ENCODE assay signal across 23 cellular contexts in the genomic region with DNA sequence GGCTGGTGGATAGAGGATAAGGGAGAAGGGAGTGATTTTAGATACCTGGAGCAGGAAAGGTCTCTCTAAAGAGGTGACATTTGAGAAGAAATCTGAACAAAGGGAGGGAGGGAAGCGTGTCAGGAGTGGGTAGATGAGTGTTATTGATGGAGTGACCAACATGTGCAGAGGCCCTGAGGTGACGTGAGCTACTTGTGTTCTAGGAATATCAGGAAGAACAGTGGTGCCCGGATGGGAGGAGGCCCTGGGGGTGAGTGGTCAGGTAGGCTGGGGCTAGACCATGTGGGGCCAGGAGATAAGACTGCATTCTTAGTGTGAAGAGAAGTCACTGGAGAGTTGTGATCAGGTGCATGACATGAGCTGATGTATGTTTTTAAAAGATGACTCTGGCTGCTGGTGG.
DNase-seq lines count a peak whose midpoint lies in the region; ATAC-seq and TF ChIP-seq lines count a peak whose summit lies in the region.
"Had no signal": no experiment of that assay in that cellular context is flagged by ENCODE, and none has a peak within 500 bp of the region (broad histone marks: within the 10 kb centered on the region; RNA-seq: fewer than 3 reads in every experiment).

No MANE protein-coding gene starts in this region.

- H3K27me3 Mint-ChIP-seq in stimulated activated naive CD8-positive, alpha-beta T cell treated with anti-CD3 and anti-CD28 coated beads, Interleukin-15, Interleukin-2, amounts not matched to agents 100 ng/mL and 50 ng/mL, for 24 hours: no peaks in the 10 kb centered on the region
- H3K27me3 Mint-ChIP-seq in immature natural killer cell (ENCODE audit: low read depth in 3 of 3) (peaks cover 2 to 10% (median 6%) of the 10 kb centered on the region in 3 donors), T-helper 17 cell (no peaks in the 10 kb centered on the region), osteocyte (ENCODE audit: unreplicated experiment) (no peaks in the 10 kb centered on the region)
- H3K27me3 Mint-ChIP-seq: activated B cell treated with CpG ODN at 0.5 μM for 24 hours had no signal

- H3K4me3 Mint-ChIP-seq in stimulated activated naive CD8-positive, alpha-beta T cell treated with anti-CD3 and anti-CD28 coated beads, Interleukin-15, Interleukin-2, amounts not matched to agents 100 ng/mL and 50 ng/mL, for 24 hours: no peak overlapping the region
- H3K4me3 Mint-ChIP-seq in immature natural killer cell: no peak overlapping the region
- H3K4me3 Mint-ChIP-seq in T-helper 17 cell: no peak overlapping the region
- no peak overlapping the region for H3K4me3 Mint-ChIP-seq in osteocyte (ENCODE audit: unreplicated experiment)
- H3K4me3 Mint-ChIP-seq: activated B cell treated with CpG ODN at 0.5 μM for 24 hours; CD14-positive monocyte; nephron; T-helper 2 cell treated with Interferon-gamma antibody and Interleukin-4, amounts not matched to agents 5 μg/mL and 100 μg/mL, for 36 hours had no signal

- H3K9me3 ChIP-seq in T-helper 17 cell (ENCODE audit: control insufficient read depth, low read length, poor library complexity, severe bottlenecking): no peaks in the 10 kb centered on the region
- no peaks in the 10 kb centered on the region for H3K9me3 ChIP-seq in vagina
- H3K9me3 ChIP-seq: SJSA1 had no signal

- DNase-seq in stimulated activated naive CD8-positive, alpha-beta T cell treated with anti-CD3 and anti-CD28 coated beads, Interleukin-15, Interleukin-2, amounts not matched to agents 100 U/mL and 50 U/mL, for 24 hours: no peak
- DNase-seq in NCI-H69 (lab: John Stamatoyannopoulos, UW): peak; percentile 59
- no peak for DNase-seq in immature natural killer cell
- no peak for DNase-seq in T-helper 17 cell
- DNase-seq in osteocyte (ENCODE audit: extremely low spot score, unreplicated experiment): no peak
- DNase-seq in vagina (ENCODE audit: extremely low spot score in 2 of 2): no peak
- DNase-seq in NCI-H1092 treated with DMSO at 0.1 percent for 48 hours (lab: John Stamatoyannopoulos, UW): no peak
- DNase-seq: activated B cell treated with CpG ODN at 0.5 μM for 24 hours; activated T-cell treated with anti-CD3 and anti-CD28 coated beads, Interleukin-2, amount 50 U/mL, for 48 hours; DMS153; GM23248; hypothalamus; mesendoderm; NCI-H1048; NCI-H2081 treated with DMSO at 0.1 percent for 48 hours; NCI-H748 treated with DMSO at 0.1 percent for 48 hours; PC-9; stimulated activated CD4-positive, alpha-beta T cell treated with anti-CD3 and anti-CD28 coated beads, Interleukin-4, amount 100 ng/mL, for 4 hours had no signal

- H3K36me3 Mint-ChIP-seq in stimulated activated naive CD8-positive, alpha-beta T cell treated with anti-CD3 and anti-CD28 coated beads, Interleukin-15, Interleukin-2, amounts not matched to agents 100 ng/mL and 50 ng/mL, for 24 hours (ENCODE audit: low read depth): peaks cover 6% of the 10 kb centered on the region
- H3K36me3 Mint-ChIP-seq in immature natural killer cell (peaks cover 6 to 14% (median 6%) of the 10 kb centered on the region in 3 donors), T-helper 17 cell (ENCODE audit: low read depth) (peaks cover 4% of the 10 kb centered on the region), osteocyte (ENCODE audit: unreplicated experiment) (peaks cover 6% of the 10 kb centered on the region)

- no peak overlapping the region for H3K4me3 ChIP-seq in vagina
- H3K4me3 ChIP-seq: GM23248, PC-9, SJSA1 had no signal

- H3K27ac ChIP-seq in vagina: no peak overlapping the region
- H3K27ac ChIP-seq: GM23248, PC-9, SJSA1 had no signal

- ATAC-seq in stimulated activated naive CD8-positive, alpha-beta T cell treated with anti-CD3 and anti-CD28 coated beads, Interleukin-15, Interleukin-2, amounts not matched to agents 100 U/mL and 50 U/mL, for 24 hours: no peak
- no peak for ATAC-seq in T-helper 17 cell

- intact Hi-C loops in vagina (cut with DNase I): no loop called here

- peak overlapping the region; percentile 43 for H3K27ac Mint-ChIP-seq in stimulated activated naive CD8-positive, alpha-beta T cell treated with anti-CD3 and anti-CD28 coated beads, Interleukin-15, Interleukin-2, amounts not matched to agents 100 ng/mL and 50 ng/mL, for 24 hours
- H3K27ac Mint-ChIP-seq in immature natural killer cell (peak overlapping the region in 4 of 6 donors; percentile 12 to 74 (median 52)), T-helper 17 cell (no peak overlapping the region), osteocyte (ENCODE audit: unreplicated experiment) (no peak overlapping the region)
- H3K27ac Mint-ChIP-seq: activated B cell treated with CpG ODN at 0.5 μM for 24 hours; T-helper 2 cell treated with Interferon-gamma antibody and Interleukin-4, amounts not matched to agents 5 μg/mL and 100 μg/mL, for 36 hours had no signal

- H3K27me3 ChIP-seq in vagina: no peaks in the 10 kb centered on the region
- H3K27me3 ChIP-seq: SJSA1 had no signal

- TF ChIP-seq CTCF in osteocyte (IDR thresholded peaks at IDR 0.05): no peak
- TF ChIP-seq CTCF in vagina (IDR thresholded peaks at IDR 0.05): no peak

- no peaks in the 10 kb centered on the region for H3K36me3 ChIP-seq in vagina
- H3K36me3 ChIP-seq: SJSA1 had no signal

- TF ChIP-seq POLR2A in vagina (IDR thresholded peaks at IDR 0.05): no peak

- no peaks in the 10 kb centered on the region for H3K9me3 Mint-ChIP-seq in stimulated activated naive CD8-positive, alpha-beta T cell treated with anti-CD3 and anti-CD28 coated beads, Interleukin-15, Interleukin-2, amounts not matched to agents 100 ng/mL and 50 ng/mL, for 24 hours
- H3K9me3 Mint-ChIP-seq in immature natural killer cell: peaks cover 0 to 2% (median 0%) of the 10 kb centered on the region in 6 donors
- H3K9me3 Mint-ChIP-seq in osteocyte (ENCODE audit: unreplicated experiment): no peaks in the 10 kb centered on the region
- H3K9me3 Mint-ChIP-seq: activated B cell treated with CpG ODN at 0.5 μM for 24 hours; CD14-positive monocyte; nephron; T-helper 2 cell treated with Interferon-gamma antibody and Interleukin-4, amounts not matched to agents 5 μg/mL and 100 μg/mL, for 36 hours had no signal

- H3K4me1 Mint-ChIP-seq in stimulated activated naive CD8-positive, alpha-beta T cell treated with anti-CD3 and anti-CD28 coated beads, Interleukin-15, Interleukin-2, amounts not matched to agents 100 ng/mL and 50 ng/mL, for 24 hours (ENCODE audit: low read depth): peaks cover 84% of the 10 kb centered on the region
- peaks cover 70 to 71% of the 10 kb centered on the region in 2 donors for H3K4me1 Mint-ChIP-seq in immature natural killer cell
- peaks cover 34% of the 10 kb centered on the region for H3K4me1 Mint-ChIP-seq in T-helper 17 cell
- H3K4me1 Mint-ChIP-seq in osteocyte (ENCODE audit: unreplicated experiment): peaks cover 15% of the 10 kb centered on the region

- H3K4me1 ChIP-seq in vagina: peaks cover 16% of the 10 kb centered on the region
- H3K4me1 ChIP-seq: SJSA1 had no signal

Comparison
In these comparisons a context has a peak if more than half of its experiments do, and no peak if none do; other contexts are left out.
1. H3K27ac Mint-ChIP-seq: peak in stimulated activated naive CD8-positive, alpha-beta T cell treated with anti-CD3 and anti-CD28 coated beads, Interleukin-15, Interleukin-2, amounts not matched to agents 100 ng/mL and 50 ng/mL, for 24 hours (single experiment) and immature natural killer cell (4 of 6); none in T-helper 17 cell (single experiment) and osteocyte (single experiment).